18 cellular contexts compared by ENCODE assay signal in genomic region chr3:189772584-189772983, GRCh38.
DNase-seq lines count a peak whose midpoint lies in the region; TF ChIP-seq lines count a peak whose summit lies in the region.
"Had no signal": no experiment of that assay in that cellular context is flagged by ENCODE, and none has a peak within 500 bp of the region (broad histone marks: within the 10 kb centered on the region; RNA-seq: fewer than 3 reads in every experiment).

No MANE protein-coding gene starts in this region.

- H3K27me3 ChIP-seq in A673 (replicated peaks; ENCODE audit: insufficient read depth, low read depth, low read length, poor library complexity) (no peaks in the 10 kb centered on the region), mammary epithelial cell (ENCODE audit: insufficient read depth, low read length) (no peaks in the 10 kb centered on the region)

- peak; percentile 78 for DNase-seq in A673 (ENCODE audit: low spot score)
- no peak for DNase-seq in mammary epithelial cell
- no peak for DNase-seq in DMS79 treated with DMSO at 0.1 percent for 48 hours (lab: John Stamatoyannopoulos, UW)
- no peak for DNase-seq in cerebellar cortex (ENCODE audit: low spot score)
- no peak for DNase-seq in SIG-M5 treated with dmso at 0.1 percent for 504 hours (lab: John Stamatoyannopoulos, UW; ENCODE audit: unreplicated experiment)
- DNase-seq in activated CD4-positive, CD25-positive, alpha-beta regulatory T cell (lab: John Stamatoyannopoulos, UW): no peak
- DNase-seq: activated CD4-positive, alpha-beta T cell treated with anti-CD3 and anti-CD28 coated beads for 4 hours; AML-193; caudate nucleus; effector memory CD8-positive, alpha-beta T cell; head of caudate nucleus; kidney glomerular epithelial cell; MM.1S; NCI-H2107; NCI-H774; T-helper 17 cell had no signal

- H3K27ac ChIP-seq in A673 (ENCODE audit: low read depth, low read length, poor library complexity, severe bottlenecking) (peak overlapping the region; percentile 84), HEK293 (ENCODE audit: extremely low read depth, low read depth, low read length) (no peak overlapping the region), mammary epithelial cell (ENCODE audit: insufficient read depth, low read depth, low read length) (no peak overlapping the region), mesodermal cell (ENCODE audit: low read depth, low read length, severe bottlenecking) (peak overlapping the region; percentile 74)

- BruUV-seq in A673 (replicated peaks; lab: Mats Ljungman, UMichigan) (no TSS peak), mammary epithelial cell (replicated peaks; lab: Mats Ljungman, UMichigan) (no TSS peak)

- 44% methylated on average over 2 of the region's 2 CpGs for WGBS in mammary epithelial cell (ENCODE audit: low coverage, missing lambda C conversion rate)
- WGBS in mesodermal cell (ENCODE audit: insufficient coverage in 2 of 2), 2 experiments: 30 to 69% methylated on average over 2 of the region's 2 CpGs

- intact Hi-C loops in A673 (cut with micrococcal nuclease; ENCODE audit: unreplicated experiment) (no loop called here), mammary epithelial cell (cut with micrococcal nuclease) (no loop called here)

- POLR2A ChIA-PET in A673 (lab: Charles Lee; ENCODE audit: low non-redundant PET): no interaction called here
- POLR2A ChIA-PET in HEK293 (lab: Yijun Ruan, JAX): no interaction called here

- H2AFZ ChIP-seq in mammary epithelial cell (ENCODE audit: low read depth, low read length): peak overlapping the region; percentile 57

- CTCF ChIA-PET in A673 (lab: Charles Lee) (interaction anchor here (1.2 kb wide), 1 partner anchor 176 kb away, joined by 3 read pairs; no protein-coding TSS in a partner anchor), HEK293 (lab: Yijun Ruan, JAX) (interaction anchor here (0.6 to 1.2 kb wide), 3 partner anchors 13 to 500 kb away, joined by 3 to 4 read pairs (median 3); no protein-coding TSS in a partner anchor), mammary epithelial cell (lab: Charles Lee; ENCODE audit: low non-redundant PET) (no interaction called here)

- H3K36me3 ChIP-seq in A673 (ENCODE audit: insufficient read depth, low read length, poor library complexity, severe bottlenecking) (no peaks in the 10 kb centered on the region), HEK293 (ENCODE audit: control insufficient read depth in 2 of 2, insufficient read depth in 1 of 2, low read length in 2 of 2) (no peaks in the 10 kb centered on the region), mammary epithelial cell (ENCODE audit: insufficient read depth, low read length) (no peaks in the 10 kb centered on the region), mesodermal cell (ENCODE audit: control insufficient read depth, insufficient read depth, low read length) (no peaks in the 10 kb centered on the region)

- no peaks in the 10 kb centered on the region for H3K79me2 ChIP-seq in mammary epithelial cell (ENCODE audit: insufficient read depth, low read length)

- H4K20me1 ChIP-seq in mammary epithelial cell (ENCODE audit: insufficient read depth, low read length): no peaks in the 10 kb centered on the region

- H3K4me3 ChIP-seq in A673 (ENCODE audit: low read depth, low read length, poor library complexity, severe bottlenecking): peak overlapping the region; percentile 32
- H3K4me3 ChIP-seq in HEK293 (ENCODE audit: low read depth, low read length): no peak overlapping the region
- no peak overlapping the region for H3K4me3 ChIP-seq in mammary epithelial cell (replicated peaks in 1 of 3; ENCODE audit: insufficient read depth in 1 of 3, low read depth in 2 of 3, low read length in 3 of 3)
- H3K4me3 ChIP-seq in mesodermal cell (ENCODE audit: extremely low read depth, insufficient read depth, low read length, poor library complexity, severe bottlenecking): no peak overlapping the region

- dilution Hi-C loops in mammary epithelial cell (cut with HindIII; ENCODE audit: low sequenced_read_pairs): no loop called here

- peak overlapping the region; percentile 17 for H3K4me2 ChIP-seq in mammary epithelial cell (ENCODE audit: insufficient read depth, low read depth, low read length)

- H3K9me3 ChIP-seq in A673 (ENCODE audit: low read depth, low read length, poor library complexity, severe bottlenecking) (no peaks in the 10 kb centered on the region), HEK293 (ENCODE audit: control insufficient read depth, insufficient read depth, low read depth, low read length) (no peaks in the 10 kb centered on the region), mammary epithelial cell (replicated peaks; ENCODE audit: insufficient read depth, low read length) (no peaks in the 10 kb centered on the region), mesodermal cell (ENCODE audit: control insufficient read depth, low read length) (no peaks in the 10 kb centered on the region)

- TF ChIP-seq CTCF in A673 (conservative IDR thresholded peaks at IDR 0.05; ENCODE audit: low read depth, low read length): no peak
- no peak for TF ChIP-seq CTCF in HEK293 (tag by site-specific recombination; IDR thresholded peaks at IDR 0.05)
- no peak for TF ChIP-seq CTCF in mammary epithelial cell (conservative IDR thresholded peaks at IDR 0.05 in 1 of 2, IDR thresholded peaks at IDR 0.05 in 1 of 2; ENCODE audit: extremely low read depth in 1 of 2, insufficient read depth in 1 of 2, low read depth in 1 of 2, low read length in 2 of 2)

- H3K9ac ChIP-seq in mammary epithelial cell (ENCODE audit: insufficient read depth, low read length): no peak overlapping the region

- H3K4me1 ChIP-seq in A673 (ENCODE audit: insufficient read depth, low read length, poor library complexity, severe bottlenecking) (peaks cover 21% of the 10 kb centered on the region), HEK293 (ENCODE audit: control insufficient read depth, insufficient read depth, low read length) (peaks cover 7% of the 10 kb centered on the region; the same call in 1 of the 2 replicates), mammary epithelial cell (ENCODE audit: insufficient read depth, low read length) (no peaks in the 10 kb centered on the region), mesodermal cell (ENCODE audit: control insufficient read depth, insufficient read depth, low read length, poor library complexity, severe bottlenecking) (peaks cover 11% of the 10 kb centered on the region)

- in situ Hi-C loops in mammary epithelial cell (cut with MboI; ENCODE audit: low sequenced_read_pairs in 2 of 2): no loop called here

TF ChIP-seq in HEK293, 187 proteins besides CTCF, POLR2A, EP300 and RAD21 (continues in another document):
- TF ChIP-seq ZNF449 (tag by site-specific recombination; IDR thresholded peaks at IDR 0.05) (peak; percentile 84), ZNF16 (tag by site-specific recombination; IDR thresholded peaks at IDR 0.05; ENCODE audit: low read depth) (no peak), ZNF830 (tag by site-specific recombination; IDR thresholded peaks at IDR 0.05; ENCODE audit: low read depth) (no peak), PRDM1 (tag by site-specific recombination; IDR thresholded peaks at IDR 0.05) (no peak), ZBTB6 (tag by site-specific recombination; IDR thresholded peaks at IDR 0.05) (no peak), MZF1 (tag by site-specific recombination; IDR thresholded peaks at IDR 0.05; ENCODE audit: borderline replicate concordance) (peak; percentile 48; the same call in 1 of the 2 replicates), ZNF645 (tag by site-specific recombination; IDR thresholded peaks at IDR 0.05) (no peak), ZNF341 (tag by site-specific recombination; IDR thresholded peaks at IDR 0.05; ENCODE audit: low read depth) (no peak), TCF7L2 (IDR thresholded peaks at IDR 0.05; ENCODE audit: borderline replicate concordance, low read depth, low read length) (peak; percentile 81), ZNF404 (tag by site-specific recombination; IDR thresholded peaks at IDR 0.05) (no peak)

Comparison
In these comparisons a context has a peak if more than half of its experiments do, and no peak if none do; other contexts are left out.
1. H3K27ac ChIP-seq: peak in A673 (single experiment) and mesodermal cell (single experiment); none in HEK293 (single experiment) and mammary epithelial cell (single experiment).